ENCODE assay signal across 2 cellular contexts in genomic region chr6:168383062-168383854, GRCh38.
TF ChIP-seq lines count a peak whose summit lies in the region.

No MANE protein-coding gene starts in this region.

TF ChIP-seq in HepG2, 621 proteins besides CTCF, POLR2A, EP300 and RAD21 (continues in another document):
- TF ChIP-seq ZNF780A (CRISPR knock-in tag; IDR thresholded peaks at IDR 0.05) (peak; percentile 56; the same call in 1 of the 2 replicates), ZNF687 (CRISPR knock-in tag; IDR thresholded peaks at IDR 0.05) (no peak), ZNF589 (CRISPR knock-in tag; conservative IDR thresholded peaks at IDR 0.05) (0 out of 2 replicates have a peak, but pooled peaks have one; percentile 26), NRL (CRISPR knock-in tag; IDR thresholded peaks at IDR 0.05; ENCODE audit: borderline replicate concordance) (peak; percentile 62; the same call in 1 of the 2 replicates), SKIL (CRISPR knock-in tag; IDR thresholded peaks at IDR 0.05; ENCODE audit: borderline replicate concordance) (peak; percentile 48; the same call in 1 of the 2 replicates), MEF2D (CRISPR knock-in tag; IDR thresholded peaks at IDR 0.05) (no peak), RNF219 (CRISPR knock-in tag; IDR thresholded peaks at IDR 0.05) (no peak), HOXA7 (CRISPR knock-in tag; IDR thresholded peaks at IDR 0.05) (0 out of 2 replicates have a peak, but pooled peaks have one; percentile 27), ZNF552 (CRISPR knock-in tag; IDR thresholded peaks at IDR 0.05; ENCODE audit: borderline replicate concordance) (peak; percentile 72; the same call in 1 of the 2 replicates), AGO1 (IDR thresholded peaks at IDR 0.05; ENCODE audit: low read depth, low read length, poor library complexity, severe bottlenecking) (peak; percentile 27), ZC3H4 (CRISPR knock-in tag; IDR thresholded peaks at IDR 0.05; ENCODE audit: borderline replicate concordance) (no peak), ZNF468 (CRISPR knock-in tag; IDR thresholded peaks at IDR 0.05) (no peak), ZNF432 (CRISPR knock-in tag; IDR thresholded peaks at IDR 0.05; ENCODE audit: borderline replicate concordance) (no peak), MNT (IDR thresholded peaks at IDR 0.05) (peak; percentile 98), IKZF4 (CRISPR knock-in tag; IDR thresholded peaks at IDR 0.05; ENCODE audit: borderline replicate concordance, low read depth, not compliant biosample characterization) (no peak)

TF ChIP-seq in K562, 482 proteins besides CTCF, POLR2A, EP300 and RAD21:
- TF ChIP-seq ILK (tag; IDR thresholded peaks at IDR 0.05; ENCODE audit: borderline replicate concordance, low read depth) (no peak), CHAMP1 (IDR thresholded peaks at IDR 0.05) (no peak), ZNF740 (CRISPR knock-in tag; IDR thresholded peaks at IDR 0.05) (peak; percentile 27; the same call in 1 of the 2 replicates), ZNF740 (tag; IDR thresholded peaks at IDR 0.05) (no peak), SIN3B (IDR thresholded peaks at IDR 0.05; ENCODE audit: low read depth) (no peak), TCF7L2 (IDR thresholded peaks at IDR 0.05; ENCODE audit: low read depth, low read length) (no peak), MAX (CRISPR knock-in tag; IDR thresholded peaks at IDR 0.05) (peak; percentile 72; the same call in 1 of the 2 replicates), ZFX (CRISPR knock-in tag; IDR thresholded peaks at IDR 0.05) (no peak), XRCC5 (IDR thresholded peaks at IDR 0.05; ENCODE audit: low read depth, low read length) (no peak), HDAC6 (IDR thresholded peaks at IDR 0.05; ENCODE audit: low read depth, low read length) (no peak), SOX6 (IDR thresholded peaks at IDR 0.05) (no peak), ZNF655 (CRISPR knock-in tag; IDR thresholded peaks at IDR 0.05) (no peak), KLF6 (CRISPR knock-in tag; IDR thresholded peaks at IDR 0.05; ENCODE audit: borderline replicate concordance) (no peak), KDM1A (IDR thresholded peaks at IDR 0.05) (peak in 1 of 2 experiments; percentile 10; a peak in 1 of 4 replicates), PCBP1 (IDR thresholded peaks at IDR 0.05; ENCODE audit: low read depth, low read length, poor library complexity, severe bottlenecking) (no peak), NEUROD1 (IDR thresholded peaks at IDR 0.05; ENCODE audit: borderline replicate concordance, low read depth, low read length, partially characterized antibody) (no peak), TCF3 (CRISPR knock-in tag; IDR thresholded peaks at IDR 0.05) (no peak), HSF4 (CRISPR knock-in tag; IDR thresholded peaks at IDR 0.05; ENCODE audit: borderline replicate concordance) (no peak), CHD4 (IDR thresholded peaks at IDR 0.05; ENCODE audit: insufficient read depth, insufficient replicate concordance, low read depth, low read length, poor library complexity, severe bottlenecking) (no peak), TCF15 (CRISPR knock-in tag; IDR thresholded peaks at IDR 0.05) (no peak)
TF ChIP-seq in K562: peak in this region for 3.
